Comparison of ENCODE assay signal across 12 cellular contexts in genomic region chr19:38277549-38277948, GRCh38. TPM values are rescaled to one million over a fixed set of nuclear protein-coding genes. Genes with fewer than 3 reads are reported as not detected.
DNase-seq lines count a peak whose midpoint lies in the region; ATAC-seq and TF ChIP-seq lines count a peak whose summit lies in the region.
"Had no signal": no experiment of that assay in that cellular context is flagged by ENCODE, and none has a peak within 500 bp of the region (broad histone marks: within the 10 kb centered on the region; RNA-seq: fewer than 3 reads in every experiment).

No MANE protein-coding gene starts in this region.

- H3K4me1 Mint-ChIP-seq in osteocyte (ENCODE audit: unreplicated experiment) = peaks cover 32% of the 10 kb centered on the region

- peaks cover 4 to 73% (median 43%) of the 10 kb centered on the region in 12 donors for H3K4me1 ChIP-seq in heart left ventricle
- peaks cover 0 to 21% of the 10 kb centered on the region in 2 donors for H3K4me1 ChIP-seq in uterus

- DNase-seq in heart left ventricle (no peak), left ventricle myocardium superior (no peak), epithelial cell of esophagus (ENCODE audit: low read depth) (peak; percentile 89), osteocyte (ENCODE audit: extremely low spot score, unreplicated experiment) (no peak), uterus (no peak), HCEC 1CT (no peak), inferior parietal cortex (ENCODE audit: extremely low spot score) (no peak)
- DNase-seq: amygdala; KBM-7; stimulated activated naive CD4-positive, alpha-beta T cell treated with Interleukin-2 at 50 U/mL for 16 hours had no signal

- intact Hi-C loops in heart left ventricle (cut with DNase I) (loop anchor here in 4 of 10 donors (5.0 kb wide), 3 partner anchors 35 to 45 kb away; partner anchors contain the start of genes KCNK6 (in 2 of the 4) and YIF1B (in 2 of the 4)), left ventricle myocardium superior (cut with micrococcal nuclease) (no loop called here), uterus (cut with DNase I; ENCODE audit: low total_unique reads) (no loop called here)

- 23 to 35% (median 26%) methylated on average over 5 of the region's 5 CpGs for WGBS in heart left ventricle, 4 donors

- ATAC-seq in heart left ventricle = no peak
- no peak for ATAC-seq in left ventricle myocardium superior
- no peak for ATAC-seq in GM18867 (IDR thresholded peaks at IDR 0.05; ENCODE audit: unreplicated experiment)

- peak overlapping the region; percentile 93 for H3K27ac Mint-ChIP-seq in osteocyte (ENCODE audit: unreplicated experiment)

- no peaks in the 10 kb centered on the region for H3K27me3 ChIP-seq in heart left ventricle
- H3K27me3 ChIP-seq in uterus = no peaks in the 10 kb centered on the region

- H3K9me3 ChIP-seq in heart left ventricle = no peaks in the 10 kb centered on the region
- no peaks in the 10 kb centered on the region for H3K9me3 ChIP-seq in uterus

- TF ChIP-seq CTCF in heart left ventricle (IDR thresholded peaks at IDR 0.05) (no peak), epithelial cell of esophagus (IDR thresholded peaks at IDR 0.05; ENCODE audit: insufficient read depth, low read depth, low read length, missing control alignments) (no peak), osteocyte (IDR thresholded peaks at IDR 0.05) (no peak), uterus (IDR thresholded peaks at IDR 0.05) (no peak)

- peak overlapping the region; percentile 57 to 90 (median 78) for H3K27ac ChIP-seq in heart left ventricle
- peak overlapping the region; percentile 74 to 80 for H3K27ac ChIP-seq in uterus

- no peak overlapping the region for H3K4me3 Mint-ChIP-seq in osteocyte (ENCODE audit: unreplicated experiment)

- no peaks in the 10 kb centered on the region for H3K27me3 Mint-ChIP-seq in osteocyte (ENCODE audit: unreplicated experiment)

- no peaks in the 10 kb centered on the region for H3K36me3 Mint-ChIP-seq in osteocyte (ENCODE audit: unreplicated experiment)

- peak overlapping the region in 1 of 12 donors; percentile 10 for H3K4me3 ChIP-seq in heart left ventricle
- no peak overlapping the region for H3K4me3 ChIP-seq in epithelial cell of esophagus (ENCODE audit: low read length)
- H3K4me3 ChIP-seq in uterus = no peak overlapping the region

- H3K36me3 ChIP-seq in heart left ventricle = no peaks in the 10 kb centered on the region
- H3K36me3 ChIP-seq in uterus = no peaks in the 10 kb centered on the region

- H3K9me3 Mint-ChIP-seq in osteocyte (ENCODE audit: unreplicated experiment) = no peaks in the 10 kb centered on the region

- TF ChIP-seq POLR2A in heart left ventricle (IDR thresholded peaks at IDR 0.05) (no peak), uterus (IDR thresholded peaks at IDR 0.05) (no peak)

RNA-seq across cellular contexts. Expression of gene SPINT2, which starts 13.2 kb away (rescaled TPM):
- total RNA-seq in heart left ventricle (10 to 100 TPM in 7 of 9 donors, 1 to 10 TPM in 2; 3.5 to 27.7 (median 15.9) TPM), left ventricle myocardium superior (9.9 TPM), osteocyte (29.5 and 30.4 TPM in 2 replicates), uterus (10 to 100 TPM; 11.8 to 72.8 (median 29.4) TPM)
- polyA plus RNA-seq in heart left ventricle = 10 to 100 TPM in 1 of 2 donors, 1 to 10 TPM in 1; 3.6 to 11.3 TPM

RNA-seq across cellular contexts. Expression of gene PPP1R14A, which starts 21.4 kb away (rescaled TPM):
- total RNA-seq in heart left ventricle (10 to 100 TPM; 13.0 to 88.5 (median 25.3) TPM), left ventricle myocardium superior (27.6 TPM), osteocyte (45.1 TPM in 2 replicates), uterus (100 to 1,000 TPM in 3 of 4 donors, 1 to 10 TPM in 1; 9.3 to 225 (median 172) TPM)
- 10 to 100 TPM; 18.2 to 83.1 TPM for polyA plus RNA-seq in heart left ventricle

RNA-seq across cellular contexts. Expression of gene C19orf33, which starts 26.5 kb away (rescaled TPM):
- total RNA-seq in heart left ventricle (10 to 100 TPM in 5 of 9 donors, 1 to 10 TPM in 3, not detected in 1; 3.5 to 73.1 (median 11.5) TPM), left ventricle myocardium superior (1.5 TPM), osteocyte (not detected in 2 replicates), uterus (10 to 100 TPM in 1 of 4 donors, 1 to 10 TPM in 2, not detected in 1; 2.9 to 15.3 (median 4.1) TPM)
- 10 to 100 TPM; 12.2 to 54.2 TPM for polyA plus RNA-seq in heart left ventricle
- total RNA-seq: activated CD8-positive, alpha-beta memory T cell treated with anti-CD3 and anti-CD28 coated beads for 36 hours had no signal

RNA-seq across cellular contexts. Expression of gene YIF1B, which starts 38.2 kb away (rescaled TPM):
- total RNA-seq in heart left ventricle = 10 to 100 TPM; 26.4 to 47.4 (median 31.9) TPM
- 100 to 1,000 TPM in 1 of 2 donors, 10 to 100 TPM in 1; 39.2 to 113 TPM for polyA plus RNA-seq in heart left ventricle
- 33.8 TPM for total RNA-seq in left ventricle myocardium superior
- total RNA-seq in osteocyte = 54.6 and 59.9 TPM in 2 replicates
- total RNA-seq in uterus = 10 to 100 TPM in 3 of 4 donors, 1 to 10 TPM in 1; 6.4 to 31.7 (median 21.5) TPM

RNA-seq across cellular contexts. Expression of gene KCNK6, which starts 42.1 kb away (rescaled TPM):
- 10 to 100 TPM in 4 of 9 donors, 1 to 10 TPM in 5; 3.1 to 23.6 (median 8.5) TPM for total RNA-seq in heart left ventricle
- polyA plus RNA-seq in heart left ventricle = 1 to 10 TPM; 4.4 to 6.4 TPM
- 5.5 TPM for total RNA-seq in left ventricle myocardium superior
- 11.9 and 13.0 TPM in 2 replicates for total RNA-seq in osteocyte
- total RNA-seq in uterus = 10 to 100 TPM in 1 of 4 donors, 1 to 10 TPM in 2, under 1 TPM in 1; 0.59 to 60.6 (median 4.3) TPM
